Comparison of ENCODE assay signal across 20 cellular contexts in the genomic region with DNA sequence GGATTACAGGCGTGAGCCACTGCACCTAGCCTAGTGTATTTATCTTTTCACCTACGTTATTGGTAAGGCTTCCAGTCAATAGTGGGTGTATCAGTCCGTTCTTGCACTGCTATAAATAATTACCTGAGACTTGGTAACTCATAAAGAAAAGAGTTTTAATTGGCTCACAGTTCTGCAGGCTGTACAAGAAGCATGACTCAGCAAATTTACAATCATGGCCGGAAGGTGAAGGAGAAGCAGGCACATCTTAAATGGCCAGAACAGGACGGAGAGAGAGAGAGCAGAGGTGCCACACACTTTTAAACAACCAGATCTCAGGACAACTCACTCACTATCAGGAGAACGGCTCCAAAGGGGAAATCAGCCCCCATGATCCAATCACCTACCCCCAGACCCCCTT.
"Had no signal": no experiment of that assay in that cellular context is flagged by ENCODE, and none has a peak within 500 bp of the region (broad histone marks: within the 10 kb centered on the region; RNA-seq: fewer than 3 reads in every experiment).

No MANE protein-coding gene starts in this region.

- FAIRE-seq: RCC 7860 had no signal

- ATAC-seq: T-cell had no signal

- H3K9me3 ChIP-seq: SK-N-SH had no signal

- DNase-seq: Kasumi-1, MM.1S, NCI-H1092 treated with DMSO at 0.1 percent for 48 hours, NCI-H1436, NCI-H1694, NCI-H1930, NCI-H2081, NCI-H2107, NCI-H2227 treated with DMSO at 0.1 percent for 48 hours, NCI-H510A, NCI-H524 treated with DMSO at 0.1 percent for 48 hours, NCI-H69, NCI-H774, SHP77, SK-N-SH, SW 1271, T-cell had no signal

- H3K9ac ChIP-seq: KMS-11, SK-N-SH had no signal

- H3K4me2 ChIP-seq: KMS-11, SK-N-SH had no signal

- H3K27ac ChIP-seq: KMS-11, RWPE1 had no signal
